Comparison of ENCODE assay signal across 10 cellular contexts in genomic region chr19:10226376-10227214, GRCh38. TPM values are rescaled to one million over a fixed set of nuclear protein-coding genes. Genes with fewer than 3 reads are reported as not detected.
DNase-seq lines count a peak whose midpoint lies in the region; ATAC-seq and TF ChIP-seq lines count a peak whose summit lies in the region.
"Had no signal": no experiment of that assay in that cellular context is flagged by ENCODE, and none has a peak within 500 bp of the region (broad histone marks: within the 10 kb centered on the region; RNA-seq: fewer than 3 reads in every experiment).

No MANE protein-coding gene starts in this region.

- peaks cover 24% of the 10 kb centered on the region for H4K20me1 ChIP-seq in osteoblast (ENCODE audit: insufficient read depth, low read length)

- TF ChIP-seq CTCF in natural killer cell (IDR thresholded peaks at IDR 0.05): no peak
- no peak for TF ChIP-seq CTCF in fibroblast of pulmonary artery (IDR thresholded peaks at IDR 0.05; ENCODE audit: low read length, missing control alignments)
- TF ChIP-seq CTCF in osteoblast (IDR thresholded peaks at IDR 0.05; ENCODE audit: extremely low read depth, low read depth, low read length): no peak

- CTCF ChIA-PET in activated CD4-positive, alpha-beta T cell treated with anti-CD3 and anti-CD28 coated beads for 36 hours (lab: Charles Lee): interaction anchor here (0.6 to 2.6 kb wide), 5 partner anchors 12 to 167 kb away, joined by 3 to 14 read pairs (median 4); no protein-coding TSS in a partner anchor

- H3K4me1 Mint-ChIP-seq in natural killer cell: peaks cover 6 to 23% of the 10 kb centered on the region in 2 donors
- H3K4me1 Mint-ChIP-seq in natural killer cell treated with Interleukin-12 subunit alpha and Interleukin-12 subunit beta and Interleukin-15 and Interleukin-18, amount 100 ng/mL, for 72 hours (ENCODE audit: low read depth in 2 of 2): peaks cover 5 to 21% of the 10 kb centered on the region in 2 donors
- H3K4me1 Mint-ChIP-seq in activated CD4-positive, alpha-beta T cell treated with anti-CD3 and anti-CD28 coated beads for 36 hours: peaks cover 14% of the 10 kb centered on the region

- H3K27me3 ChIP-seq in osteoblast (ENCODE audit: insufficient read depth, low read length): no peaks in the 10 kb centered on the region

- POLR2A ChIA-PET in activated CD4-positive, alpha-beta T cell treated with anti-CD3 and anti-CD28 coated beads for 36 hours (lab: Charles Lee): interaction anchor here (0.6 kb wide), 1 partner anchor 13 kb away, joined by 4 read pairs; no protein-coding TSS in a partner anchor

- ATAC-seq in natural killer cell: no peak
- no peak for ATAC-seq in natural killer cell treated with Interleukin-12 subunit alpha and Interleukin-12 subunit beta and Interleukin-15 and Interleukin-18, amount 100 ng/mL, for 72 hours
- no peak for ATAC-seq in activated CD4-positive, alpha-beta T cell treated with anti-CD3 and anti-CD28 coated beads for 36 hours
- ATAC-seq in HG03095 (IDR thresholded peaks at IDR 0.05; ENCODE audit: unreplicated experiment): no peak
- ATAC-seq in HG03457 (IDR thresholded peaks at IDR 0.05; ENCODE audit: unreplicated experiment): no peak

- peak overlapping the region; percentile 35 for H3K4me3 Mint-ChIP-seq in natural killer cell
- H3K4me3 Mint-ChIP-seq in natural killer cell treated with Interleukin-12 subunit alpha and Interleukin-12 subunit beta and Interleukin-15 and Interleukin-18, amount 100 ng/mL, for 72 hours: no peak overlapping the region
- no peak overlapping the region for H3K4me3 Mint-ChIP-seq in activated CD4-positive, alpha-beta T cell treated with anti-CD3 and anti-CD28 coated beads for 36 hours

- peaks cover 4% of the 10 kb centered on the region for H3K36me3 ChIP-seq in osteoblast (ENCODE audit: insufficient read depth, low read length)

- no peaks in the 10 kb centered on the region for H3K27me3 Mint-ChIP-seq in natural killer cell (ENCODE audit: low read depth in 2 of 2)
- H3K27me3 Mint-ChIP-seq in natural killer cell treated with Interleukin-12 subunit alpha and Interleukin-12 subunit beta and Interleukin-15 and Interleukin-18, amount 100 ng/mL, for 72 hours: no peaks in the 10 kb centered on the region
- H3K27me3 Mint-ChIP-seq in activated CD4-positive, alpha-beta T cell treated with anti-CD3 and anti-CD28 coated beads for 36 hours: no peaks in the 10 kb centered on the region

- H3K9me3 Mint-ChIP-seq in natural killer cell: no peaks in the 10 kb centered on the region
- no peaks in the 10 kb centered on the region for H3K9me3 Mint-ChIP-seq in natural killer cell treated with Interleukin-12 subunit alpha and Interleukin-12 subunit beta and Interleukin-15 and Interleukin-18, amount 100 ng/mL, for 72 hours
- no peaks in the 10 kb centered on the region for H3K9me3 Mint-ChIP-seq in activated CD4-positive, alpha-beta T cell treated with anti-CD3 and anti-CD28 coated beads for 36 hours (ENCODE audit: low read depth)

- H3K27ac ChIP-seq in osteoblast (ENCODE audit: low read depth, low read length): no peak overlapping the region

- peak overlapping the region; percentile 29 for H3K4me3 ChIP-seq in fibroblast of pulmonary artery (replicated peaks; ENCODE audit: low read depth, low read length)
- no peak overlapping the region for H3K4me3 ChIP-seq in osteoblast (ENCODE audit: insufficient read depth, low read length)

- no peaks in the 10 kb centered on the region for H3K9me3 ChIP-seq in osteoblast (ENCODE audit: low read depth, low read length)

- no peak overlapping the region for H2AFZ ChIP-seq in osteoblast (ENCODE audit: low read length)

- H3K27ac Mint-ChIP-seq in natural killer cell: peak overlapping the region in 1 of 2 donors; percentile 47
- H3K27ac Mint-ChIP-seq in natural killer cell treated with Interleukin-12 subunit alpha and Interleukin-12 subunit beta and Interleukin-15 and Interleukin-18, amount 100 ng/mL, for 72 hours: no peak overlapping the region
- H3K27ac Mint-ChIP-seq in activated CD4-positive, alpha-beta T cell treated with anti-CD3 and anti-CD28 coated beads for 36 hours: no peak overlapping the region

- peaks cover 11% of the 10 kb centered on the region for H3K4me1 ChIP-seq in osteoblast (ENCODE audit: insufficient read depth, low read length)

- no peaks in the 10 kb centered on the region for H3K36me3 Mint-ChIP-seq in natural killer cell
- no peaks in the 10 kb centered on the region for H3K36me3 Mint-ChIP-seq in natural killer cell treated with Interleukin-12 subunit alpha and Interleukin-12 subunit beta and Interleukin-15 and Interleukin-18, amount 100 ng/mL, for 72 hours
- peaks cover 9% of the 10 kb centered on the region for H3K36me3 Mint-ChIP-seq in activated CD4-positive, alpha-beta T cell treated with anti-CD3 and anti-CD28 coated beads for 36 hours (ENCODE audit: low read depth)

- DNase-seq in natural killer cell (no peak), fibroblast of pulmonary artery (ENCODE audit: low read depth) (peak; percentile 95), osteoblast (ENCODE audit: insufficient read length, low spot score, missing footprints) (peak; percentile 91)
- no peak for DNase-seq in natural killer cell treated with Interleukin-12 subunit alpha and Interleukin-12 subunit beta and Interleukin-15 and Interleukin-18, amount 100 ng/mL, for 72 hours (ENCODE audit: low spot score)
- DNase-seq in activated CD4-positive, alpha-beta T cell treated with anti-CD3 and anti-CD28 coated beads for 36 hours: no peak
- DNase-seq in effector CD8-positive, alpha-beta T cell (lab: John Stamatoyannopoulos, UW): no peak
- DNase-seq: activated gamma-delta T cell treated with Interleukin-2 at 50 U/mL for 16 hours, NCI-H1417 had no signal

- H3K4me2 ChIP-seq in osteoblast (ENCODE audit: insufficient read depth, low read length): no peak overlapping the region

- H3K79me2 ChIP-seq in osteoblast (ENCODE audit: insufficient read depth, low read length): peaks cover 18% of the 10 kb centered on the region

- intact Hi-C loops in natural killer cell (cut with micrococcal nuclease): no loop called here
- intact Hi-C loops in activated CD4-positive, alpha-beta T cell treated with anti-CD3 and anti-CD28 coated beads for 36 hours (cut with DNase I, micrococcal nuclease): no loop called here

RNA-seq across cellular contexts. Expression of gene S1PR2, which starts 4.5 kb away (rescaled TPM):
- 10 to 100 TPM in 1 of 3 donors, 1 to 10 TPM in 2; 6.8 to 12.6 (median 9.5) TPM for total RNA-seq in natural killer cell
- total RNA-seq in natural killer cell treated with Interleukin-12 subunit alpha and Interleukin-12 subunit beta and Interleukin-15 and Interleukin-18, amount 100 ng/mL, for 72 hours: 1 to 10 TPM; 6.2 to 6.5 TPM
- 9.4 and 14.1 TPM in 2 replicates for total RNA-seq in osteoblast
- total RNA-seq in activated CD4-positive, alpha-beta T cell treated with anti-CD3 and anti-CD28 coated beads for 36 hours: 1 to 10 TPM; 8.1 to 9.0 TPM

RNA-seq across cellular contexts. Expression of gene MRPL4, which starts 25.4 kb away (rescaled TPM):
- total RNA-seq in natural killer cell: 10 to 100 TPM; 34.5 to 41.6 (median 40.2) TPM
- 100 to 1,000 TPM in 1 of 2 donors, 10 to 100 TPM in 1; 79.1 to 140 TPM for total RNA-seq in natural killer cell treated with Interleukin-12 subunit alpha and Interleukin-12 subunit beta and Interleukin-15 and Interleukin-18, amount 100 ng/mL, for 72 hours
- 37.1 and 37.3 TPM in 2 replicates for total RNA-seq in osteoblast
- 100 to 1,000 TPM; 130 to 140 TPM for total RNA-seq in activated CD4-positive, alpha-beta T cell treated with anti-CD3 and anti-CD28 coated beads for 36 hours

RNA-seq across cellular contexts. Expression of gene DNMT1, which starts 31.8 kb away (rescaled TPM):
- total RNA-seq in natural killer cell (100 to 1,000 TPM; 266 to 323 (median 275) TPM), osteoblast (24.2 and 33.7 TPM in 2 replicates)
- 100 to 1,000 TPM; 322 to 576 TPM for total RNA-seq in natural killer cell treated with Interleukin-12 subunit alpha and Interleukin-12 subunit beta and Interleukin-15 and Interleukin-18, amount 100 ng/mL, for 72 hours
- total RNA-seq in activated CD4-positive, alpha-beta T cell treated with anti-CD3 and anti-CD28 coated beads for 36 hours: 100 to 1,000 TPM; 374 to 385 TPM

RNA-seq across cellular contexts. Expression of gene ICAM1, which starts 44.3 kb away (rescaled TPM):
- total RNA-seq in natural killer cell: 10 to 100 TPM; 33.1 to 73.7 (median 56.5) TPM
- total RNA-seq in natural killer cell treated with Interleukin-12 subunit alpha and Interleukin-12 subunit beta and Interleukin-15 and Interleukin-18, amount 100 ng/mL, for 72 hours: 100 to 1,000 TPM; 106 to 264 TPM
- total RNA-seq in osteoblast: 25.6 and 35.5 TPM in 2 replicates
- total RNA-seq in activated CD4-positive, alpha-beta T cell treated with anti-CD3 and anti-CD28 coated beads for 36 hours: 10 to 100 TPM; 27.9 to 30.9 TPM

Comparison
In these comparisons a context has a peak if more than half of its experiments do, and no peak if none do; other contexts are left out.
1. DNase-seq: peak in fibroblast of pulmonary artery (single experiment) and osteoblast (single experiment); none in natural killer cell (single experiment), natural killer cell treated with Interleukin-12 subunit alpha and Interleukin-12 subunit beta and Interleukin-15 and Interleukin-18, amount 100 ng/mL, for 72 hours (single experiment), activated CD4-positive, alpha-beta T cell treated with anti-CD3 and anti-CD28 coated beads for 36 hours (single experiment) and effector CD8-positive, alpha-beta T cell (single experiment).